8 cellular contexts compared by ENCODE assay signal in the genomic region with DNA sequence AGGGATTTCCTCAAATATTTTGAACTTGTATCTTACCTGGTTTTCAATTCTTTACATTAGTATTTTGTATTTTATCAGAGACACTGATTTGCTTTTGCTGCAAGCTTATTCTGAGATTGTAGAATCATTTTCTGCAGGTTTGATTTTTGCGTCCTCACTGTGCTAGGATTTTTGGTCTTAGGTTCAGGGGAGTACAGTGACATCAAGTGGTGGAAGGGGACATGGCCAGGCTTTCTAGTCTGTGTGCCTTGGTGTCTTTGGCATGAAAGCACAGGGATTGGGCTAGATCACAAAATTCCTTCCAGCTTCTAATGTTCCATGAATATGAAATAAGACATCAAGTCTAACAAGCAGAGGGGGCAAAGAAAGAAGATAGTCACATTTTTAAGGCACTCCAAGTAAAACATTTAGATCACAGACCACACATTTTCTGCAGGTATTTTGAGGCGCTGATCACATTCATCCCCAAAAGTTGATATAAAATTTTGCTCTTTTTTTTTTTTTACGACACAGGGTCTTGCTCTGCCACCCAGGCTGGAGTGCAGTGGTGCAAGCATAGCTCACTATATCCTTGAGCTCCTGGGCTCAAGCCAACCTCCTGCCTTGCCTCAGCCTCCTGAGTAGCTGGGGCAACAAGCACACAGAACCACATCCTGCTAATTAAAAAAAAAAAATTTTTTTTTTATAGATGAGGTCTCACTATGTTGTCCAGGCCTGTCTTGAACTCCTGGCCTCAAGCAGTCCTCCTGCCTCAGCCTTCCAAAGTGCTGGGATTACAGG.
DNase-seq lines count a peak whose midpoint lies in the region; ATAC-seq and TF ChIP-seq lines count a peak whose summit lies in the region.

No MANE protein-coding gene starts in this region.

- H3F3A ChIP-seq in SK-N-SH (replicated peaks; ENCODE audit: insufficient read depth): no peaks in the 10 kb centered on the region

- TF ChIP-seq POLR2A in gastroesophageal sphincter (IDR thresholded peaks at IDR 0.05): no peak

- H3K27me3 ChIP-seq in SK-N-SH (ENCODE audit: insufficient read depth) (peaks cover 7% of the 10 kb centered on the region; the same call in 1 of the 2 replicates), gastroesophageal sphincter (no peaks in the 10 kb centered on the region)

- H3K4me2 ChIP-seq in SK-N-SH: no peak overlapping the region

- TF ChIP-seq EP300 in SK-N-SH (IDR thresholded peaks at IDR 0.05; ENCODE audit: borderline replicate concordance in 1 of 2, low read depth in 1 of 2, low read length in 1 of 2) (no peak), gastroesophageal sphincter (IDR thresholded peaks at IDR 0.05) (no peak)

- no peak overlapping the region for H3K27ac ChIP-seq in SK-N-SH (ENCODE audit: low read depth in 2 of 2, low read length in 1 of 2)
- no peak overlapping the region for H3K27ac ChIP-seq in gastroesophageal sphincter

- WGBS in SK-N-SH (ENCODE audit: low lambda C conversion rate): 29% methylated on average over 3 of the region's 3 CpGs
- WGBS in gastroesophageal sphincter (ENCODE audit: low coverage in 1 of 2), 2 donors: 60 to 71% methylated on average over 2 to 3 of the region's 3 CpGs

- H3K79me2 ChIP-seq in SK-N-SH (ENCODE audit: insufficient read depth): no peaks in the 10 kb centered on the region

- H3K36me3 ChIP-seq in SK-N-SH (replicated peaks in 1 of 2; ENCODE audit: control insufficient read depth in 1 of 2, insufficient read depth in 2 of 2, low read length in 1 of 2) (no peaks in the 10 kb centered on the region), gastroesophageal sphincter (no peaks in the 10 kb centered on the region)

- no peak overlapping the region; a peak in 1 of 4 replicates for H3K4me3 ChIP-seq in SK-N-SH (ENCODE audit: low read depth in 2 of 2, low read length in 1 of 2)
- no peak overlapping the region for H3K4me3 ChIP-seq in gastroesophageal sphincter

- peak; percentile 31 for DNase-seq in NCI-H187 treated with DMSO at 0.1 percent for 48 hours (lab: John Stamatoyannopoulos, UW)
- no peak for DNase-seq in NCI-H187 (lab: John Stamatoyannopoulos, UW)
- peak; percentile 62 for DNase-seq in NAMALWA (ENCODE audit: low spot score)
- DNase-seq in SK-N-SH: peak; percentile 69
- DNase-seq in posterior cingulate gyrus: peak in 8 of 10 donors; percentile 31 to 91 (median 55)
- DNase-seq in activated CD4-positive, CD25-positive, alpha-beta regulatory T cell treated with anti-CD3 and anti-CD28 coated beads, Interleukin-2, amount 50 U/mL, for 72 hours: no peak
- DNase-seq in stimulated activated naive CD8-positive, alpha-beta T cell treated with anti-CD3 and anti-CD28 coated beads, Interleukin-15, Interleukin-2, amounts not matched to agents 100 U/mL and 50 U/mL, for 24 hours: no peak

- H3K9me2 ChIP-seq in SK-N-SH: no peaks in the 10 kb centered on the region

- CTCF ChIA-PET in SK-N-SH (lab: Yijun Ruan, JAX): interaction anchor here (0.6 to 6.0 kb wide), 48 partner anchors 8 to 1972 kb away, joined by 3 to 77 read pairs (median 3); a partner anchor contains a TSS

- no peak for ATAC-seq in gastroesophageal sphincter
- ATAC-seq in stimulated activated naive CD8-positive, alpha-beta T cell treated with anti-CD3 and anti-CD28 coated beads, Interleukin-15, Interleukin-2, amounts not matched to agents 100 U/mL and 50 U/mL, for 24 hours: no peak

- H4K20me1 ChIP-seq in SK-N-SH (ENCODE audit: insufficient read depth): no peaks in the 10 kb centered on the region

- peak; percentile 82 for TF ChIP-seq CTCF in SK-N-SH (IDR thresholded peaks at IDR 0.05)
- peak; percentile 46 to 74 (median 62) for TF ChIP-seq CTCF in gastroesophageal sphincter (IDR thresholded peaks at IDR 0.05)

- no peak overlapping the region for H3K9ac ChIP-seq in SK-N-SH

- peak; percentile 95 for TF ChIP-seq RAD21 in SK-N-SH (IDR thresholded peaks at IDR 0.05; ENCODE audit: low read length)

- POLR2A ChIA-PET in SK-N-SH (lab: Yijun Ruan, JAX): interaction anchor here (1.1 kb wide), 1 partner anchor 292 kb away, joined by 3 read pairs; no protein-coding TSS in a partner anchor

- peaks cover 0 to 12% of the 10 kb centered on the region in 2 experiments; a peak in 2 of 4 replicates for H3K4me1 ChIP-seq in SK-N-SH (ENCODE audit: control insufficient read depth in 1 of 2, insufficient read depth in 2 of 2, low read depth in 1 of 2, low read length in 1 of 2)
- H3K4me1 ChIP-seq in gastroesophageal sphincter: no peaks in the 10 kb centered on the region

- H3K9me3 ChIP-seq in SK-N-SH (no peaks in the 10 kb centered on the region), gastroesophageal sphincter (no peaks in the 10 kb centered on the region)

- no peak overlapping the region for H2AFZ ChIP-seq in SK-N-SH (ENCODE audit: low read depth)

- intact Hi-C loops in posterior cingulate gyrus (cut with DNase I): loop anchor here (2.0 to 10.0 kb wide), 5 partner anchors 153 to 751 kb away; a partner anchor contains a TSS

TF ChIP-seq in SK-N-SH, 30 proteins besides CTCF, POLR2A, EP300 and RAD21:
- TF ChIP-seq TAF1 (IDR thresholded peaks at IDR 0.05; ENCODE audit: borderline replicate concordance, low read depth, low read length) (no peak), NRF1 (IDR thresholded peaks at IDR 0.05; ENCODE audit: low read depth, low read length) (0 out of 2 replicates have a peak, but pooled peaks have one; percentile 16), TEAD4 (IDR thresholded peaks at IDR 0.05; ENCODE audit: borderline replicate concordance, insufficient read depth) (no peak), SMC3 (IDR thresholded peaks at IDR 0.05; ENCODE audit: low read depth, low read length) (peak; percentile 91)
- TF ChIP-seq, protein P1, sequence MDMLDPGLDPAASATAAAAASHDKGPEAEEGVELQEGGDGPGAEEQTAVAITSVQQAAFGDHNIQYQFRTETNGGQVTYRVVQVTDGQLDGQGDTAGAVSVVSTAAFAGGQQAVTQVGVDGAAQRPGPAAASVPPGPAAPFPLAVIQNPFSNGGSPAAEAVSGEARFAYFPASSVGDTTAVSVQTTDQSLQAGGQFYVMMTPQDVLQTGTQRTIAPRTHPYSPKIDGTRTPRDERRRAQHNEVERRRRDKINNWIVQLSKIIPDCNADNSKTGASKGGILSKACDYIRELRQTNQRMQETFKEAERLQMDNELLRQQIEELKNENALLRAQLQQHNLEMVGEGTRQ (IDR thresholded peaks at IDR 0.05; ENCODE audit: borderline replicate concordance, low read depth, low read length): no peak

Comparison
In these comparisons a context has a peak if more than half of its experiments do, and no peak if none do; other contexts are left out.
1. DNase-seq: peak in NCI-H187 treated with DMSO at 0.1 percent for 48 hours (single experiment), NAMALWA (single experiment), SK-N-SH (single experiment) and posterior cingulate gyrus (8 of 10); none in NCI-H187 (0 of 2), activated CD4-positive, CD25-positive, alpha-beta regulatory T cell treated with anti-CD3 and anti-CD28 coated beads, Interleukin-2, amount 50 U/mL, for 72 hours (single experiment) and stimulated activated naive CD8-positive, alpha-beta T cell treated with anti-CD3 and anti-CD28 coated beads, Interleukin-15, Interleukin-2, amounts not matched to agents 100 U/mL and 50 U/mL, for 24 hours (single experiment).